27 cellular contexts compared by ENCODE assay signal in the genomic region with DNA sequence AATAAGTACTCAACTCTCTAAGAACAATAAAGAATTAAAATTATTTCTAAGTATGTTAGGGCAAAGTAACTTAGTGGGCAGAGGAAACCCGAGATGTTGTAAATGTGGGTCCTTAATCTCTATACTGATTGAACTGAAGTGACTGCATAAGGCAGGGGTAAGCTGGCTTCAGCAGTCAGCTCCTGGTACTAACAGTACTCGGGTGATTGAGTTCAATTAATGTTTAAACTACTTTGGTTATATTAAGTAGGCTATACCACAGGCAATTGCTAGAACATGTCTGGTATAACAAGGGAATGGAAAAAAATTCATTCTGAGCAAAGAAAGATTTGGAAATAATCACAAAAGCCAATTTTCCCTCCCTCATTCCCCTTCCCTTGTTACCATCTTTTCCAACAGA.
"Had no signal": no experiment of that assay in that cellular context is flagged by ENCODE, and none has a peak within 500 bp of the region (broad histone marks: within the 10 kb centered on the region; RNA-seq: fewer than 3 reads in every experiment).

No MANE protein-coding gene starts in this region.

- H3K4me2 ChIP-seq: hepatocyte, neural progenitor cell, smooth muscle cell had no signal

- ATAC-seq: foreskin keratinocyte, gastroesophageal sphincter, heart left ventricle, left lung, natural killer cell, psoas muscle, sciatic nerve had no signal

- H3K4me3 ChIP-seq: coronary artery, esophagus muscularis mucosa, gastroesophageal sphincter, heart left ventricle, hepatocyte, left lung, neural progenitor cell, psoas muscle, smooth muscle cell, stomach, thyroid gland, vagina had no signal

- H3K9me3 ChIP-seq: esophagus muscularis mucosa, gastroesophageal sphincter, heart left ventricle, left lung, psoas muscle, stomach, thyroid gland, vagina had no signal

- H3K27ac ChIP-seq: coronary artery, esophagus muscularis mucosa, foreskin keratinocyte, gastroesophageal sphincter, heart left ventricle, hepatocyte, left lung, neural progenitor cell, parathyroid adenoma, psoas muscle, thyroid gland, vagina had no signal

- H3K36me3 ChIP-seq: gastroesophageal sphincter, heart left ventricle, left lung, neural progenitor cell, thyroid gland, vagina had no signal

- H3K79me2 ChIP-seq: hepatocyte, parathyroid adenoma had no signal

- H3K27me3 ChIP-seq: esophagus muscularis mucosa, foreskin keratinocyte, gastroesophageal sphincter, heart left ventricle, hepatocyte, left lung, neural progenitor cell, stomach, thyroid gland, vagina had no signal

- H3K9ac ChIP-seq: neural progenitor cell, parathyroid adenoma had no signal

- FAIRE-seq: endothelial cell of umbilical vein had no signal

- DNase-seq: dermis blood vessel endothelial cell; effector memory CD4-positive, alpha-beta T cell; foreskin keratinocyte; heart left ventricle; left lung; mesenchymal stem cell; midbrain; natural killer cell; psoas muscle; retina; stimulated activated CD4-positive, alpha-beta T cell treated with anti-CD3 and anti-CD28 coated beads, Interleukin-12 subunit alpha, Interleukin-12 subunit beta, amount 100 ng/mL, for 4 hours; stimulated activated CD4-positive, alpha-beta T cell treated with anti-CD3 and anti-CD28 coated beads, Interleukin-1b, Interleukin-23, amount 100 ng/mL, for 48 hours; stimulated activated CD4-positive, alpha-beta T cell treated with anti-CD3 and anti-CD28 coated beads, Interleukin-4, amount 100 ng/mL, for 1 hour; stimulated activated naive CD4-positive, alpha-beta T cell treated with Interleukin-2 at 50 U/mL for 16 hours; stomach; thyroid gland; trophoblast cell had no signal

- H2AFZ ChIP-seq: hepatocyte, neural progenitor cell, parathyroid adenoma had no signal

- H3K4me1 ChIP-seq: foreskin keratinocyte, left lung, parathyroid adenoma, psoas muscle had no signal
